Comparison of ENCODE assay signal across 8 cellular contexts in genomic region chr11:65418681-65419459, GRCh38. TPM values are rescaled to one million over a fixed set of nuclear protein-coding genes. Genes with fewer than 3 reads are reported as not detected.
DNase-seq lines count a peak whose midpoint lies in the region; ATAC-seq and TF ChIP-seq lines count a peak whose summit lies in the region.

No MANE protein-coding gene starts in this region.

- peak overlapping the region; percentile 86 to 95 for H3K4me3 ChIP-seq in CD4-positive, alpha-beta memory T cell (ENCODE audit: low read length in 2 of 2)
- H3K4me3 ChIP-seq in endodermal cell (ENCODE audit: low read length) (peak overlapping the region; percentile 68), mesodermal cell (ENCODE audit: extremely low read depth, insufficient read depth, low read length, poor library complexity, severe bottlenecking) (peak overlapping the region; percentile 20)

- peak; percentile 35 for ATAC-seq in GM19463 (IDR thresholded peaks at IDR 0.05; ENCODE audit: unreplicated experiment)

- CTCF ChIA-PET in CD4-positive, alpha-beta memory T cell (lab: Charles Lee; ENCODE audit: partially characterized antibody): interaction anchor here (0.8 to 12.6 kb wide), 11 partner anchors 11 to 90 kb away, joined by 3 to 192 read pairs (median 14); partner anchors contain the start of gene MALAT1

- peaks cover 57% of the 10 kb centered on the region for H3K4me1 ChIP-seq in CD4-positive, alpha-beta memory T cell (ENCODE audit: insufficient read depth, low read length)
- H3K4me1 ChIP-seq in endodermal cell (ENCODE audit: control insufficient read depth, insufficient read depth, low read length) (peaks cover 23% of the 10 kb centered on the region), mesodermal cell (ENCODE audit: control insufficient read depth, insufficient read depth, low read length, poor library complexity, severe bottlenecking) (peaks cover 59% of the 10 kb centered on the region)

- peak overlapping the region; percentile 93 to 100 (median 97) for H3K27ac Mint-ChIP-seq in CD4-positive, alpha-beta memory T cell
- peak overlapping the region; percentile 99 for H3K27ac Mint-ChIP-seq in endodermal cell

- H3K27me3 ChIP-seq in CD4-positive, alpha-beta memory T cell (ENCODE audit: insufficient read depth, low read length): no peaks in the 10 kb centered on the region
- no peaks in the 10 kb centered on the region for H3K27me3 ChIP-seq in endodermal cell (ENCODE audit: control insufficient read depth, insufficient read depth, low read length, poor library complexity, severe bottlenecking)

- POLR2A ChIA-PET in CD4-positive, alpha-beta memory T cell (lab: Charles Lee; ENCODE audit: partially characterized antibody): interaction anchor here (0.6 to 22.2 kb wide), 22 partner anchors 8 to 674 kb away, joined by 3 to 3839 read pairs (median 5); partner anchors contain the start of genes DPF2, EHBP1L1, FAM89B and FRMD8

- 16 to 23% methylated on average over 9 to 15 of the region's 15 CpGs for WGBS in endodermal cell (ENCODE audit: insufficient coverage in 1 of 2, insufficient read length in 1 of 2), 2 experiments
- 13 to 17% methylated on average over 12 to 15 of the region's 15 CpGs for WGBS in mesodermal cell (ENCODE audit: insufficient coverage in 2 of 2), 2 experiments

- intact Hi-C loops in CD4-positive, alpha-beta memory T cell (cut with micrococcal nuclease): loop anchor here (5.0 kb wide), 1 partner anchor 52 kb away; no protein-coding TSS in a partner anchor

- H3K4me3 Mint-ChIP-seq in CD4-positive, alpha-beta memory T cell: peak overlapping the region; percentile 92 to 97 (median 95)
- H3K4me3 Mint-ChIP-seq in endodermal cell: peak overlapping the region; percentile 44

- no peak for TF ChIP-seq CTCF in endodermal cell (conservative IDR thresholded peaks at IDR 0.05)

- H3K27me3 Mint-ChIP-seq in CD4-positive, alpha-beta memory T cell: peaks cover 0 to 4% of the 10 kb centered on the region in 2 donors
- no peaks in the 10 kb centered on the region for H3K27me3 Mint-ChIP-seq in endodermal cell (ENCODE audit: insufficient read depth)

- H3K36me3 ChIP-seq in CD4-positive, alpha-beta memory T cell (ENCODE audit: insufficient read depth, low read length): peaks cover 9% of the 10 kb centered on the region
- H3K36me3 ChIP-seq in endodermal cell (ENCODE audit: control insufficient read depth, insufficient read depth, low read length) (no peaks in the 10 kb centered on the region), mesodermal cell (ENCODE audit: control insufficient read depth, insufficient read depth, low read length) (peaks cover 10% of the 10 kb centered on the region)

- peak overlapping the region; percentile 98 for H3K27ac ChIP-seq in CD4-positive, alpha-beta memory T cell (ENCODE audit: low read depth, low read length)
- H3K27ac ChIP-seq in endodermal cell (ENCODE audit: low read depth, low read length): peak overlapping the region; percentile 97
- peak overlapping the region; percentile 99 for H3K27ac ChIP-seq in mesodermal cell (ENCODE audit: low read depth, low read length, severe bottlenecking)

- H3K9ac ChIP-seq in endodermal cell (ENCODE audit: extremely low read depth, low read length, poor library complexity, severe bottlenecking): peak overlapping the region; percentile 92

- H3K36me3 Mint-ChIP-seq in CD4-positive, alpha-beta memory T cell: peaks cover 15 to 26% of the 10 kb centered on the region in 2 donors
- H3K36me3 Mint-ChIP-seq in endodermal cell (ENCODE audit: low read depth): no peaks in the 10 kb centered on the region

- H3K4me1 Mint-ChIP-seq in CD4-positive, alpha-beta memory T cell: peaks cover 30 to 72% (median 42%) of the 10 kb centered on the region in 4 donors
- H3K4me1 Mint-ChIP-seq in endodermal cell: peaks cover 69% of the 10 kb centered on the region

- H3K9me3 ChIP-seq in CD4-positive, alpha-beta memory T cell (ENCODE audit: control insufficient read depth in 1 of 2, low read length in 2 of 2): no peaks in the 10 kb centered on the region
- no peaks in the 10 kb centered on the region for H3K9me3 ChIP-seq in endodermal cell (ENCODE audit: control insufficient read depth, low read length)
- H3K9me3 ChIP-seq in mesodermal cell (ENCODE audit: control insufficient read depth, low read length): no peaks in the 10 kb centered on the region

- H3K9me3 Mint-ChIP-seq in CD4-positive, alpha-beta memory T cell: peaks cover 0 to 8% (median 1%) of the 10 kb centered on the region in 8 donors
- H3K9me3 Mint-ChIP-seq in endodermal cell: no peaks in the 10 kb centered on the region

- DNase-seq in CD4-positive, alpha-beta memory T cell: peak; percentile 64 to 87 (median 70)
- DNase-seq in HS-5 (ENCODE audit: low read depth) (peak; percentile 95), NOMO-1 (lab: John Stamatoyannopoulos, UW; ENCODE audit: unreplicated experiment in 2 of 2) (peak; percentile 97 to 98), endodermal cell (peak; percentile 98)
- peak; percentile 82 to 87 (median 87) for DNase-seq in activated CD8-positive, alpha-beta memory T cell treated with anti-CD3 and anti-CD28 coated beads for 48 hours (ENCODE audit: low read depth in 2 of 3, low spot score in 2 of 3)
- DNase-seq in stimulated activated CD8-positive, alpha-beta memory T cell treated with anti-CD3 and anti-CD28 coated beads, Interleukin-15, amount 100 ng/mL, for 48 hours (ENCODE audit: low read depth in 2 of 2): peak; percentile 91 to 93

RNA-seq across cellular contexts. Expression of gene NEAT1, which starts 3.7 kb away (rescaled TPM):
- 100 to 1,000 TPM; 685 to 687 TPM for total RNA-seq in CD4-positive, alpha-beta memory T cell
- 1 to 10 TPM; 2.3 to 4.0 TPM for polyA plus RNA-seq in CD4-positive, alpha-beta memory T cell
- 10 to 100 TPM; 61.3 to 85.2 TPM for total RNA-seq in endodermal cell
- polyA plus RNA-seq in endodermal cell (2013, experiment 1 of 2): 21.0 TPM
- polyA plus RNA-seq in endodermal cell (2013, experiment 2 of 2): 14.2 TPM
- 32.4 TPM for polyA plus RNA-seq in mesodermal cell (2013, experiment 1 of 2)
- 28.8 TPM for polyA plus RNA-seq in mesodermal cell (2013, experiment 2 of 2)

RNA-seq across cellular contexts. Expression of gene FRMD8, which starts 32.4 kb away (rescaled TPM):
- 10 to 100 TPM; 69.1 to 71.2 TPM for total RNA-seq in CD4-positive, alpha-beta memory T cell
- 10 to 100 TPM; 44.1 to 55.6 TPM for polyA plus RNA-seq in CD4-positive, alpha-beta memory T cell
- total RNA-seq in endodermal cell: 10 to 100 TPM; 27.4 to 29.6 TPM
- 10.8 TPM for polyA plus RNA-seq in endodermal cell (2013, experiment 1 of 2)
- 11.9 TPM for polyA plus RNA-seq in endodermal cell (2013, experiment 2 of 2)
- 58.2 TPM for polyA plus RNA-seq in mesodermal cell (2013, experiment 1 of 2)
- polyA plus RNA-seq in mesodermal cell (2013, experiment 2 of 2): 48.4 TPM

RNA-seq across cellular contexts. Expression of gene SLC25A45, which starts 36.4 kb away (rescaled TPM):
- 10 to 100 TPM; 17.0 to 24.2 TPM for total RNA-seq in CD4-positive, alpha-beta memory T cell
- 10 to 100 TPM in 1 of 2 donors, 1 to 10 TPM in 1; 7.2 to 15.0 TPM for polyA plus RNA-seq in CD4-positive, alpha-beta memory T cell
- 1 to 10 TPM; 3.0 to 6.3 TPM for total RNA-seq in endodermal cell
- polyA plus RNA-seq in endodermal cell (2013, experiment 1 of 2): 0.71 TPM
- 0.50 TPM for polyA plus RNA-seq in endodermal cell (2013, experiment 2 of 2)
- polyA plus RNA-seq in mesodermal cell (2013, experiment 1 of 2): 2.9 TPM
- 2.6 TPM for polyA plus RNA-seq in mesodermal cell (2013, experiment 2 of 2)

Comparison
In these comparisons a context has a peak if more than half of its experiments do, and no peak if none do; other contexts are left out.
1. Peak in every context shown above with its lines: DNase-seq, ATAC-seq, H3K4me3 ChIP-seq and H3K27ac ChIP-seq.
2. H3K4me3 ChIP-seq: peak in every context shown above with its lines; median percentile 90 in CD4-positive, alpha-beta memory T cell; 68 in endodermal cell; 20 in mesodermal cell.
3. RNA of gene NEAT1, which starts 3.7 kb away (total RNA-seq): 685 to 687 TPM in CD4-positive, alpha-beta memory T cell; 61.3 to 85.2 TPM in endodermal cell; every median in the first group is over 4 times any median in the second.